Comparison of ENCODE assay signal across 20 cellular contexts in genomic region chr4:94399721-94400120, GRCh38. TPM values are rescaled to one million over a fixed set of nuclear protein-coding genes. Genes with fewer than 3 reads are reported as not detected.
"Had no signal": no experiment of that assay in that cellular context is flagged by ENCODE, and none has a peak within 500 bp of the region (broad histone marks: within the 10 kb centered on the region; RNA-seq: fewer than 3 reads in every experiment).

No MANE protein-coding gene starts in this region.

- ATAC-seq: left lung; naive thymus-derived CD4-positive, alpha-beta T cell; sciatic nerve had no signal

- H3K9me3 ChIP-seq: prostate gland, stomach, thoracic aorta had no signal

- H3K27me3 ChIP-seq: left lung, stomach had no signal

- H3K4me3 ChIP-seq: dorsolateral prefrontal cortex, left lung, lung, prostate gland, skin epidermis, stomach, thoracic aorta had no signal

- H3K9ac ChIP-seq: parathyroid adenoma had no signal

- DNase-seq: cortex of kidney; dorsolateral prefrontal cortex; effector CD8-positive, alpha-beta T cell; foreskin melanocyte; islet precursor cell; left lung; naive thymus-derived CD4-positive, alpha-beta T cell; nephron progenitor cell; retina; stimulated activated CD4-positive, alpha-beta T cell treated with anti-CD3 and anti-CD28 coated beads, Interleukin-12 subunit alpha, Interleukin-12 subunit beta, amount 100 ng/mL, for 4 hours; stimulated activated naive CD4-positive, alpha-beta T cell; stomach; substantia nigra; trophoblast cell had no signal

- H3K4me1 ChIP-seq: left lung, parathyroid adenoma, prostate gland, stomach had no signal

- H3K36me3 ChIP-seq: left lung, prostate gland, stomach, thoracic aorta had no signal

- H3K79me2 ChIP-seq: parathyroid adenoma had no signal

- H3K27ac ChIP-seq: dorsolateral prefrontal cortex, left lung, parathyroid adenoma, prostate gland, skin epidermis, stomach, thoracic aorta had no signal

- H2AFZ ChIP-seq: parathyroid adenoma had no signal

RNA-seq across cellular contexts. Expression of gene HPGDS, which starts 57.1 kb away (rescaled TPM):
- polyA plus RNA-seq: naive thymus-derived CD4-positive, alpha-beta T cell had no signal
